Comparison of ENCODE assay signal across 26 cellular contexts in the genomic region with DNA sequence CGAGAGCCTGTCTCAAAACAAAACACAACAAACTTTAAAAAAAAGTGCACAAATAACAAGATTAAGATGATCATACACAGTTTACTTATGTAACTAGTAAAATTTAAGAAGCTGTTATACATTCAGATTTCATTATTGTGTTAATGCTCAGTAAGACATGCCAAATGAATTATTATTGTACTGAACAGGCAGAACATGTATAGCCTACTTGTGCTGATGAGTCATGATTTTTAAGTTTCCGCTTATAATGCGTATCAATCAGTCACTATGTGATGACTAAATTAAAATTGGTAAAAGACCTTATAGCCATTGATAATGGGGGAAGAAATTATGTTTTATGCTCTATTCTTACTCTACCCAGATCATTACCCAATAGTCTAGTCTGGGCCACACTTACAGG.
"Had no signal": no experiment of that assay in that cellular context is flagged by ENCODE, and none has a peak within 500 bp of the region (broad histone marks: within the 10 kb centered on the region; RNA-seq: fewer than 3 reads in every experiment).

No MANE protein-coding gene starts in this region.

- H3K36me3 Mint-ChIP-seq: activated CD4-positive, alpha-beta memory T cell treated with anti-CD3 and anti-CD28 coated beads for 36 hours; activated naive CD4-positive, alpha-beta T cell treated with anti-CD3 and anti-CD28 coated beads, Interleukin-2, amount 10 ng/mL, durations not matched to agents 7 days and 5 days; activated naive CD8-positive, alpha-beta T cell treated with anti-CD3 and anti-CD28 coated beads for 36 hours; T-cell had no signal

- FAIRE-seq: RCC 7860 had no signal

- H3K4me1 Mint-ChIP-seq: activated CD4-positive, alpha-beta T cell treated with anti-CD3 and anti-CD28 coated beads, Interleukin-2, amount 10 ng/mL, durations not matched to agents 7 days and 5 days; activated naive CD4-positive, alpha-beta T cell treated with anti-CD3 and anti-CD28 coated beads, Interleukin-2, amount 10 ng/mL, durations not matched to agents 7 days and 5 days; activated naive CD8-positive, alpha-beta T cell treated with anti-CD3 and anti-CD28 coated beads for 36 hours; central memory CD8-positive, alpha-beta T cell; T-cell had no signal

- H3K27ac ChIP-seq: VCaP had no signal

- H3K9me3 Mint-ChIP-seq: activated CD4-positive, alpha-beta memory T cell treated with anti-CD3 and anti-CD28 coated beads for 36 hours; activated CD4-positive, alpha-beta T cell treated with anti-CD3 and anti-CD28 coated beads, Interleukin-2, amount 10 ng/mL, durations not matched to agents 7 days and 5 days; activated naive CD4-positive, alpha-beta T cell treated with anti-CD3 and anti-CD28 coated beads, Interleukin-2, amount 10 ng/mL, durations not matched to agents 7 days and 5 days; activated naive CD8-positive, alpha-beta T cell treated with anti-CD3 and anti-CD28 coated beads for 36 hours; activated T-cell treated with anti-CD3 and anti-CD28 coated beads, Interleukin-2, amount 50 U/mL, for 4 hours; central memory CD8-positive, alpha-beta T cell; T-cell had no signal

- ATAC-seq: activated T-cell treated with anti-CD3 and anti-CD28 coated beads, Interleukin-2, amount 50 U/mL, for 4 hours; T-cell had no signal

- H3K4me3 Mint-ChIP-seq: activated CD4-positive, alpha-beta memory T cell treated with anti-CD3 and anti-CD28 coated beads for 36 hours; activated CD4-positive, alpha-beta T cell treated with anti-CD3 and anti-CD28 coated beads, Interleukin-2, amount 10 ng/mL, durations not matched to agents 7 days and 5 days; activated naive CD4-positive, alpha-beta T cell treated with anti-CD3 and anti-CD28 coated beads, Interleukin-2, amount 10 ng/mL, durations not matched to agents 7 days and 5 days; activated naive CD8-positive, alpha-beta T cell treated with anti-CD3 and anti-CD28 coated beads for 36 hours; activated T-cell treated with anti-CD3 and anti-CD28 coated beads, Interleukin-2, amount 50 U/mL, for 4 hours; central memory CD8-positive, alpha-beta T cell; T-cell had no signal

- H3K27ac Mint-ChIP-seq: activated CD4-positive, alpha-beta memory T cell treated with anti-CD3 and anti-CD28 coated beads for 36 hours; activated CD4-positive, alpha-beta T cell treated with anti-CD3 and anti-CD28 coated beads, Interleukin-2, amount 10 ng/mL, durations not matched to agents 7 days and 5 days; activated naive CD4-positive, alpha-beta T cell treated with anti-CD3 and anti-CD28 coated beads, Interleukin-2, amount 10 ng/mL, durations not matched to agents 7 days and 5 days; activated naive CD8-positive, alpha-beta T cell treated with anti-CD3 and anti-CD28 coated beads for 36 hours; T-cell had no signal

- DNase-seq: activated CD4-positive, alpha-beta memory T cell treated with anti-CD3 and anti-CD28 coated beads for 36 hours; activated CD4-positive, alpha-beta T cell treated with anti-CD3 and anti-CD28 coated beads, Interleukin-2, amount 10 ng/mL, durations not matched to agents 7 days and 5 days; activated CD4-positive, CD25-positive, alpha-beta regulatory T cell; activated CD8-positive, alpha-beta memory T cell treated with anti-CD3 and anti-CD28 coated beads for 24 hours; activated effector memory CD4-positive, alpha-beta T cell treated with anti-CD3 and anti-CD28 coated beads, Interleukin-2, amount 50 U/mL, for 16 hours; activated naive CD4-positive, alpha-beta T cell treated with anti-CD3 and anti-CD28 coated beads, Interleukin-2, amount 10 ng/mL, durations not matched to agents 7 days and 5 days; activated naive CD8-positive, alpha-beta T cell treated with anti-CD3 and anti-CD28 coated beads for 36 hours; activated T-cell treated with anti-CD3 and anti-CD28 coated beads, Interleukin-2, amount 50 U/mL, for 4 hours; anterior cingulate cortex; IMR-90; KG1; NCI-H1092; NCI-H1417 treated with DMSO at 0.1 percent for 48 hours; NCI-H1694; NCI-H2029; NCI-H345; NCI-H510A; NCI-H526 treated with DMSO at 0.1 percent for 48 hours; NCI-H82; SIG-M5; T-cell; T-helper 2 cell; T1000 had no signal
